11 cellular contexts compared by ENCODE assay signal in genomic region chr19:17097593-17098126, GRCh38. TPM values are rescaled to one million over a fixed set of nuclear protein-coding genes. Genes with fewer than 3 reads are reported as not detected.
A peak's percentile ranks its signal among the peaks of the same experiment; 100 is the strongest.
DNase-seq lines count a peak whose midpoint lies in the region; ATAC-seq and TF ChIP-seq lines count a peak whose summit lies in the region.
"Had no signal": no experiment of that assay in that cellular context is flagged by ENCODE, and none has a peak within 500 bp of the region (broad histone marks: within the 10 kb centered on the region; RNA-seq: fewer than 3 reads in every experiment).

No MANE protein-coding gene starts in this region.

- intact Hi-C loops in dorsolateral prefrontal cortex (cut with DNase I): no loop called here

- H3K4me3 ChIP-seq in dorsolateral prefrontal cortex: no peak overlapping the region
- H3K4me3 ChIP-seq: skin epidermis had no signal

- peaks cover 7% of the 10 kb centered on the region for H3K36me3 Mint-ChIP-seq in IgD-negative memory B cell

- peak overlapping the region in 5 of 59 donors; percentile 31 to 53 (median 49) for H3K27ac ChIP-seq in dorsolateral prefrontal cortex

- no peaks in the 10 kb centered on the region for H3K9me3 Mint-ChIP-seq in IgD-negative memory B cell

- H3K4me1 Mint-ChIP-seq in IgD-negative memory B cell: peaks cover 14 to 25% (median 18%) of the 10 kb centered on the region in 3 donors

- H3K4me3 Mint-ChIP-seq in IgD-negative memory B cell: no peak overlapping the region

- DNase-seq in AG08395 (ENCODE audit: low spot score) (peak; percentile 38), dermis blood vessel endothelial cell (peak; percentile 41), myocyte (ENCODE audit: low read depth) (peak; percentile 48), cerebellum (ENCODE audit: low spot score) (no peak), dorsolateral prefrontal cortex (no peak)
- DNase-seq: DMS 273 treated with DMSO at 0.1 percent for 48 hours, NCI-H446 treated with DMSO at 0.1 percent for 48 hours had no signal

- no peaks in the 10 kb centered on the region for H3K27me3 ChIP-seq in dorsolateral prefrontal cortex

- H3K27ac Mint-ChIP-seq in IgD-negative memory B cell: peak overlapping the region in 2 of 3 donors; percentile 39 to 57

- no peak for TF ChIP-seq CTCF in dorsolateral prefrontal cortex (IDR thresholded peaks at IDR 0.05 in 54 of 56, conservative IDR thresholded peaks at IDR 0.05 in 2 of 56; ENCODE audit: low read depth in 1 of 56, partially characterized antibody in 56 of 56)

- ATAC-seq in GM21717 (IDR thresholded peaks at IDR 0.05; ENCODE audit: unreplicated experiment) (no peak), HG03521 (IDR thresholded peaks at IDR 0.05; ENCODE audit: unreplicated experiment) (no peak)

- no peaks in the 10 kb centered on the region for H3K27me3 Mint-ChIP-seq in IgD-negative memory B cell

RNA-seq across cellular contexts. Expression of gene MYO9B, which starts 22.1 kb away (rescaled TPM):
- polyA plus RNA-seq in IgD-negative memory B cell: 26.9 TPM
- total RNA-seq in dermis blood vessel endothelial cell: 53.6 and 62.1 TPM in 2 replicates
- 35.8 and 43.4 TPM in 2 replicates for total RNA-seq in myocyte
- polyA plus RNA-seq in myocyte (2012): 51.2 TPM
- total RNA-seq in cerebellum: 42.1 TPM
- 100 to 1,000 TPM in 63 of 120 experiments, 10 to 100 TPM in 57; 49.9 to 250 (median 101) TPM for total RNA-seq in dorsolateral prefrontal cortex

RNA-seq across cellular contexts. Expression of gene HAUS8, which starts 22.4 kb away (rescaled TPM):
- polyA plus RNA-seq in IgD-negative memory B cell: 11.4 TPM
- 4.1 and 4.6 TPM in 2 replicates for total RNA-seq in dermis blood vessel endothelial cell
- total RNA-seq in myocyte: 3.3 and 5.4 TPM in 2 replicates
- 5.0 TPM for polyA plus RNA-seq in myocyte (2012)
- 2.5 TPM for total RNA-seq in cerebellum
- total RNA-seq in dorsolateral prefrontal cortex: 1 to 10 TPM; 1.9 to 8.7 (median 4.2) TPM

Comparison
In these comparisons a context has a peak if more than half of its experiments do, and no peak if none do; other contexts are left out.
1. DNase-seq: peak in AG08395 (single experiment), dermis blood vessel endothelial cell (single experiment) and myocyte (single experiment); none in cerebellum (single experiment) and dorsolateral prefrontal cortex (0 of 10).